In genomic region chr14:22589096-22589839, GRCh38 we compare ENCODE assay signal across 8 cellular contexts. TPM values are rescaled to one million over a fixed set of nuclear protein-coding genes. Genes with fewer than 3 reads are reported as not detected.
DNase-seq lines count a peak whose midpoint lies in the region; ATAC-seq and TF ChIP-seq lines count a peak whose summit lies in the region.

Gene DAD1, minus strand, starts transcription at chr14:22589224. Its CDS starts 67 bp downstream, at chr14:22589157.

- H3K4me1 ChIP-seq in KMS-11 (ENCODE audit: low read depth, poor library complexity, severe bottlenecking) (peaks cover 67% of the 10 kb centered on the region), Peyer's patch (peaks cover 0 to 46% (median 4%) of the 10 kb centered on the region in 4 donors), esophagus (ENCODE audit: control insufficient read depth in 2 of 2, insufficient read depth in 2 of 2, low read length in 1 of 2) (no peaks in the 10 kb centered on the region), mucosa of stomach (ENCODE audit: control insufficient read depth, insufficient read depth, low read length) (peaks cover 26% of the 10 kb centered on the region)

- peak; percentile 94 for DNase-seq in DMS53 treated with DMSO at 0.1 percent for 48 hours (lab: John Stamatoyannopoulos, UW; ENCODE audit: unreplicated experiment)
- peak; percentile 99 for DNase-seq in Peyer's patch
- DNase-seq in activated T-cell treated with anti-CD3 and anti-CD28 coated beads, Interleukin-2, amount 50 U/mL, for 48 hours, result peak; percentile 100
- DNase-seq in stimulated activated CD8-positive, alpha-beta memory T cell treated with anti-CD3 and anti-CD28 coated beads, Interleukin-7, amount 100 ng/mL, for 1 hour (ENCODE audit: low read depth in 2 of 2), result peak; percentile 99 to 100

- no peak within 1 kb of the TSS for H3K4me3 ChIP-seq in KMS-11 (IDR thresholded peaks at IDR 0.05; ENCODE audit: insufficient read depth, low read depth, low read length)
- peak within 1 kb of the TSS; percentile 61 to 91 (median 76) for H3K4me3 ChIP-seq in Peyer's patch
- H3K4me3 ChIP-seq in esophagus (ENCODE audit: low read depth in 1 of 2, low read length in 2 of 2), result peak within 1 kb of the TSS; percentile 76 to 84
- peak within 1 kb of the TSS; percentile 87 for H3K4me3 ChIP-seq in mucosa of stomach (ENCODE audit: low read length)

- H3K27ac ChIP-seq in KMS-11 (peak within 1 kb of the TSS; percentile 94), Peyer's patch (peak within 1 kb of the TSS; percentile 87 to 95 (median 92)), esophagus (ENCODE audit: low read depth in 2 of 2, low read length in 1 of 2) (peak within 1 kb of the TSS; percentile 98)

- peak within 1 kb of the TSS; percentile 91 for H3K4me2 ChIP-seq in KMS-11

- ATAC-seq in GM21737 (IDR thresholded peaks at IDR 0.05; ENCODE audit: unreplicated experiment), result peak; percentile 85

- no peaks in the 10 kb centered on the region for H3K36me3 ChIP-seq in KMS-11 (ENCODE audit: insufficient read depth)
- H3K36me3 ChIP-seq in Peyer's patch, result no peaks in the 10 kb centered on the region
- H3K36me3 ChIP-seq in esophagus (ENCODE audit: control insufficient read depth in 2 of 2, insufficient read depth in 2 of 2, low read length in 1 of 2), result no peaks in the 10 kb centered on the region
- no peaks in the 10 kb centered on the region for H3K36me3 ChIP-seq in mucosa of stomach (ENCODE audit: control insufficient read depth, insufficient read depth, low read length)

- 0% methylated on average over 44 of the region's 44 CpGs for WGBS in esophagus, 2 donors

- H3K27me3 ChIP-seq in KMS-11 (ENCODE audit: insufficient read depth, low read depth), result no peaks in the 10 kb centered on the region
- no peaks in the 10 kb centered on the region for H3K27me3 ChIP-seq in Peyer's patch
- no peaks in the 10 kb centered on the region for H3K27me3 ChIP-seq in esophagus (ENCODE audit: control insufficient read depth in 1 of 2, insufficient read depth in 2 of 2, low read length in 2 of 2)
- no peaks in the 10 kb centered on the region for H3K27me3 ChIP-seq in mucosa of stomach (ENCODE audit: control insufficient read depth, insufficient read depth, low read length)

- peak within 1 kb of the TSS; percentile 58 for H3K9ac ChIP-seq in KMS-11
- peak within 1 kb of the TSS; percentile 87 for H3K9ac ChIP-seq in mucosa of stomach (ENCODE audit: low read length)

- peaks cover 40% of the 10 kb centered on the region for H3K79me2 ChIP-seq in KMS-11 (ENCODE audit: insufficient read depth, low read depth)

- H4K20me1 ChIP-seq in KMS-11 (ENCODE audit: insufficient read depth), result no peaks in the 10 kb centered on the region

- H3K9me3 ChIP-seq in Peyer's patch (no peaks in the 10 kb centered on the region), esophagus (ENCODE audit: control insufficient read depth in 2 of 2, insufficient read depth in 1 of 2, low read depth in 1 of 2, low read length in 1 of 2) (no peaks in the 10 kb centered on the region), mucosa of stomach (ENCODE audit: control insufficient read depth, low read length) (no peaks in the 10 kb centered on the region)

- TF ChIP-seq CTCF in KMS-11 (conservative IDR thresholded peaks at IDR 0.05; ENCODE audit: low read depth, low read length) (no peak), Peyer's patch (IDR thresholded peaks at IDR 0.05) (peak in 1 of 6 experiments; percentile 8)

- TF ChIP-seq POLR2A in Peyer's patch (IDR thresholded peaks at IDR 0.05), result peak; percentile 77 to 93

- H2AFZ ChIP-seq in KMS-11 (ENCODE audit: low read depth), result peak within 1 kb of the TSS; percentile 72

RNA-seq across cellular contexts. Expression of gene DAD1, which starts in this region (rescaled TPM):
- 100 to 1,000 TPM in 2 of 4 donors, 10 to 100 TPM in 2; 52.0 to 173 (median 123) TPM for total RNA-seq in Peyer's patch
- polyA plus RNA-seq in esophagus, result 100 to 1,000 TPM in 1 of 2 donors, 10 to 100 TPM in 1; 77.9 to 243 TPM
